1 cellular context compared by ENCODE assay signal in genomic region chr2:101745711-101746694, GRCh38.
TF ChIP-seq lines count a peak whose summit lies in the region.

No MANE protein-coding gene starts in this region.

TF ChIP-seq in GM23338, 12 proteins besides CTCF, POLR2A, EP300 and RAD21 (continued from another document):
- no peak for TF ChIP-seq REST (IDR thresholded peaks at IDR 0.05; ENCODE audit: unreplicated experiment)
- TF ChIP-seq EZH2 (IDR thresholded peaks at IDR 0.05; ENCODE audit: low read depth, unreplicated experiment), result no peak
- no peak for TF ChIP-seq ZNF114 (CRISPR knock-in tag; IDR thresholded peaks at IDR 0.05)
- TF ChIP-seq ZNF462 (CRISPR knock-in tag; IDR thresholded peaks at IDR 0.05), result no peak
- no peak for TF ChIP-seq ZNF331 (CRISPR knock-in tag; IDR thresholded peaks at IDR 0.05; ENCODE audit: low read depth)
- no peak for TF ChIP-seq ETS1 (IDR thresholded peaks at IDR 0.05)
- TF ChIP-seq STAT1 (IDR thresholded peaks at IDR 0.05; ENCODE audit: unreplicated experiment), result no peak
- TF ChIP-seq POLR2AphosphoS5 (IDR thresholded peaks at IDR 0.05; ENCODE audit: low read depth), result no peak
- TF ChIP-seq NANOG (IDR thresholded peaks at IDR 0.05; ENCODE audit: borderline replicate concordance), result no peak
